In genomic region chr9:742104-742503, GRCh38 we compare ENCODE assay signal across 1 cellular context.
TF ChIP-seq lines count a peak whose summit lies in the region.

No MANE protein-coding gene starts in this region.

TF ChIP-seq in HepG2, 621 proteins besides CTCF, POLR2A, EP300 and RAD21 (continued from another document):
- TF ChIP-seq ZNF687 (CRISPR knock-in tag; IDR thresholded peaks at IDR 0.05): peak; percentile 46; the same call in 1 of the 2 replicates
